Comparison of ENCODE assay signal across 18 cellular contexts in genomic region chr4:151992301-151992700, GRCh38.
DNase-seq lines count a peak whose midpoint lies in the region; ATAC-seq and TF ChIP-seq lines count a peak whose summit lies in the region.
"Had no signal": no experiment of that assay in that cellular context is flagged by ENCODE, and none has a peak within 500 bp of the region (broad histone marks: within the 10 kb centered on the region; RNA-seq: fewer than 3 reads in every experiment).

No MANE protein-coding gene starts in this region.

- no peak for TF ChIP-seq POLR2A in esophagus squamous epithelium (IDR thresholded peaks at IDR 0.05)

- H3K36me3 ChIP-seq in RWPE2 (ENCODE audit: low read depth) (no peaks in the 10 kb centered on the region), esophagus squamous epithelium (no peaks in the 10 kb centered on the region)

- H3K4me1 ChIP-seq in RWPE2 (ENCODE audit: insufficient read depth, poor library complexity, severe bottlenecking): peaks cover 24% of the 10 kb centered on the region
- H3K4me1 ChIP-seq in esophagus squamous epithelium: no peaks in the 10 kb centered on the region
- H3K4me1 ChIP-seq: A549 had no signal

- DNase-seq in activated naive CD8-positive, alpha-beta T cell treated with anti-CD3 and anti-CD28 coated beads for 36 hours: no peak
- DNase-seq in RWPE2 (ENCODE audit: low spot score) (no peak), epithelial cell of esophagus (ENCODE audit: low read depth) (peak; percentile 35), nephron progenitor cell (no peak), esophagus squamous epithelium (lab: John Stamatoyannopoulos, UW) (no peak), AG08396 (ENCODE audit: low spot score) (no peak)
- DNase-seq in stimulated activated naive CD8-positive, alpha-beta T cell treated with anti-CD3 and anti-CD28 coated beads, Interleukin-15, amount 100 ng/mL, for 72 hours: no peak
- DNase-seq: activated CD4-positive, alpha-beta T cell treated with anti-CD3 and anti-CD28 coated beads for 48 hours; caudate nucleus; NCI-H1092; NCI-H2081 treated with DMSO at 0.1 percent for 48 hours; Right ventricle myocardium superior; stimulated activated CD4-positive, alpha-beta T cell treated with anti-CD3 and anti-CD28 coated beads, Interleukin-12 subunit alpha, Interleukin-12 subunit beta, amount 100 ng/mL, for 4 hours had no signal

- H3K9me3 ChIP-seq in RWPE2 (ENCODE audit: severe bottlenecking) (no peaks in the 10 kb centered on the region), esophagus squamous epithelium (no peaks in the 10 kb centered on the region)
- H3K9me3 ChIP-seq: A549 had no signal

- no peak overlapping the region for H3K27ac Mint-ChIP-seq in activated naive CD8-positive, alpha-beta T cell
- H3K27ac Mint-ChIP-seq in activated naive CD8-positive, alpha-beta T cell treated with anti-CD3 and anti-CD28 coated beads for 36 hours: no peak overlapping the region
- H3K27ac Mint-ChIP-seq in stimulated activated naive CD8-positive, alpha-beta T cell treated with anti-CD3 and anti-CD28 coated beads, Interleukin-15, amount 100 ng/mL, for 72 hours: no peak overlapping the region
- H3K27ac Mint-ChIP-seq in nephron progenitor cell: no peak overlapping the region

- peaks cover 6% of the 10 kb centered on the region for H3K9me3 Mint-ChIP-seq in activated naive CD8-positive, alpha-beta T cell (ENCODE audit: low read depth)
- peaks cover 6% of the 10 kb centered on the region for H3K9me3 Mint-ChIP-seq in activated naive CD8-positive, alpha-beta T cell treated with anti-CD3 and anti-CD28 coated beads for 36 hours
- H3K9me3 Mint-ChIP-seq in stimulated activated naive CD8-positive, alpha-beta T cell treated with anti-CD3 and anti-CD28 coated beads, Interleukin-15, amount 100 ng/mL, for 72 hours: peaks cover 0 to 7% of the 10 kb centered on the region in 2 donors
- H3K9me3 Mint-ChIP-seq in nephron progenitor cell: no peaks in the 10 kb centered on the region
- H3K9me3 Mint-ChIP-seq: activated T-helper 17 cell treated with anti-CD3 and anti-CD28 coated beads, Interleukin-2, amount 50 U/mL, for 72 hours had no signal

- H3K4me3 Mint-ChIP-seq in activated naive CD8-positive, alpha-beta T cell: peak overlapping the region; percentile 7
- no peak overlapping the region for H3K4me3 Mint-ChIP-seq in activated naive CD8-positive, alpha-beta T cell treated with anti-CD3 and anti-CD28 coated beads for 36 hours
- H3K4me3 Mint-ChIP-seq in stimulated activated naive CD8-positive, alpha-beta T cell treated with anti-CD3 and anti-CD28 coated beads, Interleukin-15, amount 100 ng/mL, for 72 hours: no peak overlapping the region
- H3K4me3 Mint-ChIP-seq in nephron progenitor cell: no peak overlapping the region

- intact Hi-C loops in esophagus squamous epithelium (cut with DNase I): no loop called here

- TF ChIP-seq CTCF in RWPE2 (IDR thresholded peaks at IDR 0.05; ENCODE audit: poor library complexity, severe bottlenecking): no peak
- no peak for TF ChIP-seq CTCF in epithelial cell of esophagus (IDR thresholded peaks at IDR 0.05; ENCODE audit: insufficient read depth, low read depth, low read length, missing control alignments)
- TF ChIP-seq CTCF in nephron progenitor cell (IDR thresholded peaks at IDR 0.05): no peak
- TF ChIP-seq CTCF in esophagus squamous epithelium (IDR thresholded peaks at IDR 0.05): no peak

- H3K4me1 Mint-ChIP-seq in activated naive CD8-positive, alpha-beta T cell (ENCODE audit: low read depth): peaks cover 62% of the 10 kb centered on the region
- peaks cover 41% of the 10 kb centered on the region for H3K4me1 Mint-ChIP-seq in activated naive CD8-positive, alpha-beta T cell treated with anti-CD3 and anti-CD28 coated beads for 36 hours
- H3K4me1 Mint-ChIP-seq in stimulated activated naive CD8-positive, alpha-beta T cell treated with anti-CD3 and anti-CD28 coated beads, Interleukin-15, amount 100 ng/mL, for 72 hours: peaks cover 53% of the 10 kb centered on the region
- H3K4me1 Mint-ChIP-seq in nephron progenitor cell: peaks cover 4% of the 10 kb centered on the region

- H3K27ac ChIP-seq in RWPE2 (ENCODE audit: poor library complexity, severe bottlenecking) (no peak overlapping the region), esophagus squamous epithelium (no peak overlapping the region)
- H3K27ac ChIP-seq: A549, C4-2B had no signal

- ATAC-seq in RWPE2 (ENCODE audit: low read depth): 0 out of 3 replicates have a peak, but pooled peaks have one; percentile 21
- ATAC-seq in stimulated activated naive CD8-positive, alpha-beta T cell treated with anti-CD3 and anti-CD28 coated beads, Interleukin-15, amount 100 ng/mL, for 72 hours: peak; percentile 52
- ATAC-seq: A549; activated T-helper 17 cell treated with anti-CD3 and anti-CD28 coated beads, Interleukin-2, amount 50 U/mL, for 72 hours; esophagus mucosa had no signal

- peaks cover 2% of the 10 kb centered on the region for H3K36me3 Mint-ChIP-seq in activated naive CD8-positive, alpha-beta T cell
- H3K36me3 Mint-ChIP-seq in activated naive CD8-positive, alpha-beta T cell treated with anti-CD3 and anti-CD28 coated beads for 36 hours: peaks cover 3% of the 10 kb centered on the region
- no peaks in the 10 kb centered on the region for H3K36me3 Mint-ChIP-seq in nephron progenitor cell (ENCODE audit: low read depth)

- WGBS in esophagus squamous epithelium, 2 donors: 76 to 92% methylated on average over 3 of the region's 3 CpGs

- H3K27me3 ChIP-seq in RWPE2 (ENCODE audit: insufficient read depth, poor library complexity, severe bottlenecking) (no peaks in the 10 kb centered on the region), esophagus squamous epithelium (no peaks in the 10 kb centered on the region)

- H3K27me3 Mint-ChIP-seq in activated naive CD8-positive, alpha-beta T cell: no peaks in the 10 kb centered on the region
- H3K27me3 Mint-ChIP-seq in activated naive CD8-positive, alpha-beta T cell treated with anti-CD3 and anti-CD28 coated beads for 36 hours: no peaks in the 10 kb centered on the region
- no peaks in the 10 kb centered on the region for H3K27me3 Mint-ChIP-seq in stimulated activated naive CD8-positive, alpha-beta T cell treated with anti-CD3 and anti-CD28 coated beads, Interleukin-15, amount 100 ng/mL, for 72 hours
- H3K27me3 Mint-ChIP-seq in nephron progenitor cell (ENCODE audit: low read depth, poor library complexity): no peaks in the 10 kb centered on the region
- H3K27me3 Mint-ChIP-seq: activated T-helper 17 cell treated with anti-CD3 and anti-CD28 coated beads, Interleukin-2, amount 50 U/mL, for 72 hours had no signal

- H3K4me3 ChIP-seq in RWPE2 (ENCODE audit: severe bottlenecking) (no peak overlapping the region), epithelial cell of esophagus (ENCODE audit: low read length) (no peak overlapping the region), esophagus squamous epithelium (no peak overlapping the region)
- H3K4me3 ChIP-seq: A549 had no signal
